ENCODE assay signal across 8 cellular contexts in the genomic region with DNA sequence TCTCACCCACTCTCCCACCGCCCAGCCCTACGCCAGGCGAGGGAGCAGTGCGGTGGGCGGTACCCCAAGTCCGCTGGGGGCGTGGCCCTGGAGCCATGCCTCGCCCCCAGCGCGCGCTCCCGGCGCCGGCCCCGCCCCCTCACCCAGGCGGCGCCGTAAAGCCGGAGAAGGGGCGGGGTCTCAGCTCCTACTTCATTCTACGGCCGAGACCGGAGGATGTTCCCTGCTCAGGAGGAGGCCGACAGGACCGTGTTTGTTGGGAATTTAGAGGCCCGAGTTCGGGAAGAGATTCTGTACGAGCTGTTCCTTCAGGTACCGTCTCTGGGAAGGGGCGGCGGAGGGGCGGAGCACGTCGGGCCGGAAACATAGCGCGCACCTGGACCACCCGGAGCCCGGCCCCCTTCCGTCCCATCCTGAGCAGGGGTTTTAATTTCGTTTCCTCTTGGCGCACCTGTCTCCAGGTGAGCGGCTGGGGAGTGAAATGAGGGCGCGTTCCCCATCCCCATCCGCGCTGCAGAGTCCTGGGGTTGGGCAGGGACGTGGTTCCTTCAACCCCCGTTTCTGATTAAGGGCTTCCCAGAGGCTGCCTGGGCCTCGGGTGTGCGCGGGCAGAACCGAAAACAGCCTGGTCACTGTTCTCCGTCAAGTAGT. TPM values are rescaled to one million over a fixed set of nuclear protein-coding genes. Genes with fewer than 3 reads are reported as not detected.
DNase-seq lines count a peak whose midpoint lies in the region; ATAC-seq and TF ChIP-seq lines count a peak whose summit lies in the region.

A gene with protein sequence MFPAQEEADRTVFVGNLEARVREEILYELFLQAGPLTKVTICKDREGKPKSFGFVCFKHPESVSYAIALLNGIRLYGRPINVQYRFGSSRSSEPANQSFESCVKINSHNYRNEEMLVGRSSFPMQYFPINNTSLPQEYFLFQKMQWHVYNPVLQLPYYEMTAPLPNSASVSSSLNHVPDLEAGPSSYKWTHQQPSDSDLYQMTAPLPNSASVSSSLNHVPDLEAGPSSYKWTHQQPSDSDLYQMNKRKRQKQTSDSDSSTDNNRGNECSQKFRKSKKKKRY (plus strand): TSS at position 187 of the 651 bp plus-strand sequence. CDS start 30 bp downstream, at position 217.

- H4K20me1 ChIP-seq in Karpas-422 (ENCODE audit: insufficient read depth, low read depth, low read length) = no peaks in the 10 kb centered on the region

- no peak within 1 kb of the TSS for H3K27ac Mint-ChIP-seq in T-helper 1 cell treated with Interleukin-12 subunit alpha and Interleukin-12 subunit beta and Interleukin-4 antibody, amounts not matched to agents 30 μg/mL and 1 μg/mL, for 36 hours

- H3K27me3 Mint-ChIP-seq in T-helper 1 cell treated with Interleukin-12 subunit alpha and Interleukin-12 subunit beta and Interleukin-4 antibody, amounts not matched to agents 30 μg/mL and 1 μg/mL, for 36 hours (ENCODE audit: low read depth) = peaks cover 18% of the 10 kb centered on the region

- no peak within 1 kb of the TSS for H3K9ac ChIP-seq in Karpas-422 (ENCODE audit: low read length)

- H3K27ac ChIP-seq in Karpas-422 (ENCODE audit: low read length) (no peak within 1 kb of the TSS), vagina (no peak within 1 kb of the TSS)

- no peaks in the 10 kb centered on the region for H3K9me3 Mint-ChIP-seq in T-helper 1 cell treated with Interleukin-12 subunit alpha and Interleukin-12 subunit beta and Interleukin-4 antibody, amounts not matched to agents 30 μg/mL and 1 μg/mL, for 36 hours

- no peaks in the 10 kb centered on the region for H3K36me3 ChIP-seq in Karpas-422 (ENCODE audit: insufficient read depth, low read length)
- no peaks in the 10 kb centered on the region for H3K36me3 ChIP-seq in vagina

- ATAC-seq in GM21717 (IDR thresholded peaks at IDR 0.05; ENCODE audit: unreplicated experiment) = peak; percentile 94

- no peak within 1 kb of the TSS for H2AFZ ChIP-seq in Karpas-422 (ENCODE audit: low read length)

- DNase-seq in DMS53 (lab: John Stamatoyannopoulos, UW) (peak; percentile 92), Karpas-422 (peak; percentile 45), anterior cingulate cortex (lab: John Stamatoyannopoulos, UW) (peak in 57 of 58 donors; percentile 2 to 81 (median 41)), hippocampal formation (lab: John Stamatoyannopoulos, UW) (peak; percentile 55 to 57), retina (peak; percentile 93), vagina (ENCODE audit: extremely low spot score in 2 of 2) (no peak)

- no peaks in the 10 kb centered on the region for H3K79me2 ChIP-seq in Karpas-422 (ENCODE audit: low read length)

- no peak for TF ChIP-seq POLR2A in vagina (IDR thresholded peaks at IDR 0.05)

- H3K4me3 ChIP-seq in Karpas-422 (ENCODE audit: low read length) = peak within 1 kb of the TSS; percentile 25; the same call in 1 of the 2 replicates
- H3K4me3 ChIP-seq in vagina = peak within 1 kb of the TSS; percentile 48 to 62

- no peaks in the 10 kb centered on the region for H3K9me3 ChIP-seq in Karpas-422 (ENCODE audit: low read length)
- H3K9me3 ChIP-seq in vagina = no peaks in the 10 kb centered on the region

- peaks cover 5% of the 10 kb centered on the region for H3K4me1 Mint-ChIP-seq in T-helper 1 cell treated with Interleukin-12 subunit alpha and Interleukin-12 subunit beta and Interleukin-4 antibody, amounts not matched to agents 30 μg/mL and 1 μg/mL, for 36 hours (ENCODE audit: low read depth)

- no peak within 1 kb of the TSS for H3K4me2 ChIP-seq in Karpas-422 (ENCODE audit: low read depth, low read length, poor library complexity, severe bottlenecking)

- no peaks in the 10 kb centered on the region for H3K36me3 Mint-ChIP-seq in T-helper 1 cell treated with Interleukin-12 subunit alpha and Interleukin-12 subunit beta and Interleukin-4 antibody, amounts not matched to agents 30 μg/mL and 1 μg/mL, for 36 hours (ENCODE audit: low read depth)

- intact Hi-C loops in vagina (cut with DNase I) = no loop called here

- peak within 1 kb of the TSS; percentile 76 for H3K4me3 Mint-ChIP-seq in T-helper 1 cell treated with Interleukin-12 subunit alpha and Interleukin-12 subunit beta and Interleukin-4 antibody, amounts not matched to agents 30 μg/mL and 1 μg/mL, for 36 hours

- H3K4me1 ChIP-seq in Karpas-422 (ENCODE audit: low read length) (no peaks in the 10 kb centered on the region), vagina (no peaks in the 10 kb centered on the region)

- no peaks in the 10 kb centered on the region for H3K9me2 ChIP-seq in Karpas-422 (replicated peaks; ENCODE audit: insufficient read depth, low read length)

- TF ChIP-seq CTCF in vagina (IDR thresholded peaks at IDR 0.05) = no peak

- H3K27me3 ChIP-seq in Karpas-422 (ENCODE audit: low read length) = no peaks in the 10 kb centered on the region
- no peaks in the 10 kb centered on the region for H3K27me3 ChIP-seq in vagina

RNA-seq across cellular contexts. Expression of the gene that starts here (rescaled TPM):
- total RNA-seq in Karpas-422 (2014; rRNA removed; shearing (Covaris generic); ENCODE audit: low replicate concordance) = not detected in 2 replicates
- total RNA-seq in vagina = 2.5 TPM

Comparison
In these comparisons a context has a peak if more than half of its experiments do, and no peak if none do; other contexts are left out.
1. Peak in DNase-seq and H3K4me3 ChIP-seq in Karpas-422; RNA of the gene not detected or under 1 TPM.
2. DNase-seq: peak in DMS53 (single experiment), anterior cingulate cortex (57 of 58), hippocampal formation (2 of 2) and retina (single experiment); none in vagina (0 of 2).